In genomic region chr4:102616661-102617060, GRCh38 we compare ENCODE assay signal across 13 cellular contexts.
DNase-seq lines count a peak whose midpoint lies in the region; ATAC-seq lines count a peak whose summit lies in the region.
"Had no signal": no experiment of that assay in that cellular context is flagged by ENCODE, and none has a peak within 500 bp of the region (broad histone marks: within the 10 kb centered on the region; RNA-seq: fewer than 3 reads in every experiment).

No MANE protein-coding gene starts in this region.

- H3K27ac Mint-ChIP-seq in activated CD4-positive, alpha-beta T cell treated with anti-CD3 and anti-CD28 coated beads, Interleukin-2, amount 10 ng/mL, durations not matched to agents 7 days and 5 days, result peak overlapping the region; percentile 67
- H3K27ac Mint-ChIP-seq in activated T-helper 17 cell treated with anti-CD3 and anti-CD28 coated beads, Interleukin-2, amount 50 U/mL, for 72 hours, result peak overlapping the region; percentile 93

- intact Hi-C loops in left cardiac atrium (cut with DNase I), result loop anchor here (10.0 kb wide), 2 partner anchors 122 to 478 kb away; partner anchors contain the start of gene BDH2 (in 1 of the 2)

- no peaks in the 10 kb centered on the region for H3K27me3 Mint-ChIP-seq in activated CD4-positive, alpha-beta T cell treated with anti-CD3 and anti-CD28 coated beads, Interleukin-2, amount 10 ng/mL, durations not matched to agents 7 days and 5 days
- no peaks in the 10 kb centered on the region for H3K27me3 Mint-ChIP-seq in activated T-helper 17 cell treated with anti-CD3 and anti-CD28 coated beads, Interleukin-2, amount 50 U/mL, for 72 hours

- no peak for ATAC-seq in activated T-helper 17 cell treated with anti-CD3 and anti-CD28 coated beads, Interleukin-2, amount 50 U/mL, for 72 hours (replicated peaks)
- no peak for ATAC-seq in left cardiac atrium
- ATAC-seq: Panc1 had no signal

- H3K4me3 Mint-ChIP-seq in activated CD4-positive, alpha-beta T cell treated with anti-CD3 and anti-CD28 coated beads, Interleukin-2, amount 10 ng/mL, durations not matched to agents 7 days and 5 days, result peak overlapping the region; percentile 2
- peak overlapping the region; percentile 40 for H3K4me3 Mint-ChIP-seq in activated T-helper 17 cell treated with anti-CD3 and anti-CD28 coated beads, Interleukin-2, amount 50 U/mL, for 72 hours

- peaks cover 4% of the 10 kb centered on the region for H3K9me3 Mint-ChIP-seq in activated CD4-positive, alpha-beta T cell treated with anti-CD3 and anti-CD28 coated beads, Interleukin-2, amount 10 ng/mL, durations not matched to agents 7 days and 5 days
- H3K9me3 Mint-ChIP-seq in activated T-helper 17 cell treated with anti-CD3 and anti-CD28 coated beads, Interleukin-2, amount 50 U/mL, for 72 hours, result no peaks in the 10 kb centered on the region

- peak; percentile 50 for DNase-seq in activated CD4-positive, alpha-beta T cell treated with anti-CD3 and anti-CD28 coated beads, Interleukin-2, amount 10 ng/mL, durations not matched to agents 7 days and 5 days
- DNase-seq in activated CD4-positive, alpha-beta T cell treated with anti-CD3 and anti-CD28 coated beads for 4 hours, result no peak
- DNase-seq in NCI-H2029 (lab: John Stamatoyannopoulos, UW) (peak; percentile 78), myocyte (ENCODE audit: low read depth) (peak; percentile 45), AG20443 (ENCODE audit: low spot score) (no peak), left cardiac atrium (no peak), AML-193 (lab: John Stamatoyannopoulos, UW) (no peak)
- DNase-seq: activated effector memory CD4-positive, alpha-beta T cell treated with anti-CD3 and anti-CD28 coated beads, Interleukin-2, amount 50 U/mL, for 16 hours; colonic mucosa; kidney glomerular epithelial cell; occipital lobe had no signal

- CTCF ChIA-PET in activated CD4-positive, alpha-beta T cell treated with anti-CD3 and anti-CD28 coated beads, Interleukin-2, amount 10 ng/mL, durations not matched to agents 7 days and 5 days (lab: Charles Lee), result interaction anchor here (1.5 to 2.2 kb wide), 2 partner anchors 10 to 11 kb away, joined by 4 to 7 read pairs; no protein-coding TSS in a partner anchor

- POLR2A ChIA-PET in activated CD4-positive, alpha-beta T cell treated with anti-CD3 and anti-CD28 coated beads, Interleukin-2, amount 10 ng/mL, durations not matched to agents 7 days and 5 days (lab: Charles Lee), result no interaction called here

- peaks cover 80% of the 10 kb centered on the region for H3K4me1 Mint-ChIP-seq in activated CD4-positive, alpha-beta T cell treated with anti-CD3 and anti-CD28 coated beads, Interleukin-2, amount 10 ng/mL, durations not matched to agents 7 days and 5 days
- peaks cover 68% of the 10 kb centered on the region for H3K4me1 Mint-ChIP-seq in activated T-helper 17 cell treated with anti-CD3 and anti-CD28 coated beads, Interleukin-2, amount 50 U/mL, for 72 hours

- peaks cover 64% of the 10 kb centered on the region for H3K36me3 Mint-ChIP-seq in activated CD4-positive, alpha-beta T cell treated with anti-CD3 and anti-CD28 coated beads, Interleukin-2, amount 10 ng/mL, durations not matched to agents 7 days and 5 days (ENCODE audit: low read depth)
- H3K36me3 Mint-ChIP-seq in activated T-helper 17 cell treated with anti-CD3 and anti-CD28 coated beads, Interleukin-2, amount 50 U/mL, for 72 hours (ENCODE audit: low read depth), result peaks cover 66% of the 10 kb centered on the region

Comparison
In these comparisons a context has a peak if more than half of its experiments do, and no peak if none do; other contexts are left out.
1. DNase-seq: peak in activated CD4-positive, alpha-beta T cell treated with anti-CD3 and anti-CD28 coated beads, Interleukin-2, amount 10 ng/mL, durations not matched to agents 7 days and 5 days (single experiment), NCI-H2029 (single experiment) and myocyte (single experiment); none in activated CD4-positive, alpha-beta T cell treated with anti-CD3 and anti-CD28 coated beads for 4 hours (0 of 2), AG20443 (single experiment), left cardiac atrium (single experiment) and AML-193 (0 of 2).